Comparison of ENCODE assay signal across 18 cellular contexts in genomic region chr6:133114973-133115372, GRCh38.
DNase-seq lines count a peak whose midpoint lies in the region; ATAC-seq, FAIRE-seq and TF ChIP-seq lines count a peak whose summit lies in the region.
"Had no signal": no experiment of that assay in that cellular context is flagged by ENCODE, and none has a peak within 500 bp of the region (broad histone marks: within the 10 kb centered on the region; RNA-seq: fewer than 3 reads in every experiment).

No MANE protein-coding gene starts in this region.

- H3K36me3 ChIP-seq in IMR-90 (ENCODE audit: control insufficient read depth, insufficient read depth, low read length) = no peaks in the 10 kb centered on the region
- no peaks in the 10 kb centered on the region for H3K36me3 ChIP-seq in bronchial epithelial cell (ENCODE audit: control insufficient read depth, insufficient read depth, low read length)
- H3K36me3 ChIP-seq in esophagus squamous epithelium = no peaks in the 10 kb centered on the region
- no peaks in the 10 kb centered on the region for H3K36me3 ChIP-seq in small intestine (ENCODE audit: control insufficient read depth in 2 of 2, insufficient read depth in 2 of 2, low read length in 2 of 2)
- H3K36me3 ChIP-seq: SJSA1 had no signal

- no peak overlapping the region for H3K9ac ChIP-seq in IMR-90 (ENCODE audit: low read depth, low read length)

- H2AK5ac ChIP-seq in IMR-90 (ENCODE audit: low read depth, low read length) = no peak overlapping the region

- no peak overlapping the region for H2AFZ ChIP-seq in IMR-90 (replicated peaks; ENCODE audit: low read length, poor library complexity)

- TF ChIP-seq RAD21 in IMR-90 (IDR thresholded peaks at IDR 0.05; ENCODE audit: low read length) = no peak

- no peaks in the 10 kb centered on the region for H3K79me1 ChIP-seq in IMR-90 (ENCODE audit: low read depth in 1 of 2, low read length in 2 of 2)

- H4K20me1 ChIP-seq in IMR-90 (ENCODE audit: insufficient read depth, low read length) = no peaks in the 10 kb centered on the region

- no peak overlapping the region for H3K4me3 ChIP-seq in IMR-90 (ENCODE audit: insufficient read depth, low read depth, low read length)
- H3K4me3 ChIP-seq in bronchial epithelial cell (ENCODE audit: low read depth, low read length) = no peak overlapping the region
- H3K4me3 ChIP-seq in esophagus squamous epithelium = no peak overlapping the region
- no peak overlapping the region for H3K4me3 ChIP-seq in small intestine (ENCODE audit: low read depth in 1 of 2, low read length in 2 of 2)
- H3K4me3 ChIP-seq: SJSA1 had no signal

- H3K27me3 ChIP-seq in IMR-90 (ENCODE audit: control insufficient read depth, insufficient read depth, low read length) (no peaks in the 10 kb centered on the region), bronchial epithelial cell (ENCODE audit: control insufficient read depth, insufficient read depth, low read length) (no peaks in the 10 kb centered on the region), esophagus squamous epithelium (no peaks in the 10 kb centered on the region), small intestine (ENCODE audit: control insufficient read depth in 2 of 2, insufficient read depth in 2 of 2, low read length in 2 of 2) (no peaks in the 10 kb centered on the region)
- H3K27me3 ChIP-seq: SJSA1 had no signal

- H3K4me1 ChIP-seq in IMR-90 (ENCODE audit: control insufficient read depth, insufficient read depth, low read length) (no peaks in the 10 kb centered on the region), esophagus squamous epithelium (no peaks in the 10 kb centered on the region), small intestine (ENCODE audit: control insufficient read depth in 2 of 2, insufficient read depth in 1 of 2, low read depth in 1 of 2, low read length in 1 of 2) (no peaks in the 10 kb centered on the region)
- H3K4me1 ChIP-seq: SJSA1 had no signal

- no peak overlapping the region for H2BK120ac ChIP-seq in IMR-90 (ENCODE audit: low read depth, low read length)

- no peak overlapping the region for H3K23ac ChIP-seq in IMR-90 (ENCODE audit: low read depth, low read length)

- CTCF ChIA-PET in IMR-90 (lab: Yijun Ruan, JAX) = no interaction called here

- in situ Hi-C loops in IMR-90 (cut with MboI; ENCODE audit: low sequenced_read_pairs) = no loop called here

- no peak overlapping the region for H3K4ac ChIP-seq in IMR-90 (ENCODE audit: low read depth, low read length)

- no peak overlapping the region for H2BK15ac ChIP-seq in IMR-90 (ENCODE audit: low read depth, low read length)

- FAIRE-seq in bronchial epithelial cell (lab: Jason Lieb, UNC) (no peak), small intestine (lab: Jason Lieb, UNC) (no peak)
- FAIRE-seq: HTR-8/SVneo had no signal

- H3K9me3 ChIP-seq in IMR-90 (ENCODE audit: control insufficient read depth, insufficient read depth, low read length) (no peaks in the 10 kb centered on the region; the same call in none of the 2 replicates), esophagus squamous epithelium (no peaks in the 10 kb centered on the region), small intestine (ENCODE audit: control insufficient read depth, low read depth) (no peaks in the 10 kb centered on the region)
- H3K9me3 ChIP-seq: SJSA1 had no signal

- no peak overlapping the region for H4K5ac ChIP-seq in IMR-90 (ENCODE audit: low read depth, low read length)

- no peak overlapping the region for H4K91ac ChIP-seq in IMR-90 (ENCODE audit: insufficient read depth, low read depth, low read length)

- DNase-seq in IMR-90 (peak; percentile 18), bronchial epithelial cell (ENCODE audit: low read depth) (peak; percentile 83), left kidney (ENCODE audit: low read depth, low spot score) (peak; percentile 13), mucosa of gallbladder (ENCODE audit: low spot score) (no peak), esophagus squamous epithelium (lab: John Stamatoyannopoulos, UW) (no peak), small intestine (no peak)
- DNase-seq: DMS153, EL, H7, NCI-H1105, NCI-H187 treated with DMSO at 0.1 percent for 48 hours, NCI-H510A, RPMI8226, SW 1271 had no signal

- TF ChIP-seq CTCF in IMR-90 (conservative IDR thresholded peaks at IDR 0.05; ENCODE audit: low read depth, low read length) = no peak
- no peak for TF ChIP-seq CTCF in bronchial epithelial cell (IDR thresholded peaks at IDR 0.05; ENCODE audit: insufficient read depth, low read length, severe bottlenecking)
- no peak for TF ChIP-seq CTCF in esophagus squamous epithelium (IDR thresholded peaks at IDR 0.05)

- POLR2A ChIA-PET in IMR-90 (lab: Charles Lee; ENCODE audit: unreplicated experiment) = no interaction called here

- H3K14ac ChIP-seq in IMR-90 (replicated peaks; ENCODE audit: low read depth, low read length) = no peak overlapping the region

- no peak overlapping the region for H4K8ac ChIP-seq in IMR-90 (ENCODE audit: low read depth in 2 of 2, low read length in 2 of 2)

- no peak overlapping the region for H2AK9ac ChIP-seq in IMR-90 (replicated peaks; ENCODE audit: low read depth, low read length, poor library complexity)

- H3K9me1 ChIP-seq in IMR-90 (ENCODE audit: insufficient read depth, low read length) = no peaks in the 10 kb centered on the region

- H3K56ac ChIP-seq in IMR-90 (ENCODE audit: extremely low read depth, insufficient read depth, low read length) = no peak overlapping the region

- intact Hi-C loops in IMR-90 (cut with micrococcal nuclease) (no loop called here), esophagus squamous epithelium (cut with DNase I) (no loop called here)

- no peak overlapping the region for H3K18ac ChIP-seq in IMR-90 (ENCODE audit: low read depth, low read length)

- H3K27ac ChIP-seq in IMR-90 (ENCODE audit: insufficient read depth, low read length) (no peak overlapping the region), esophagus squamous epithelium (no peak overlapping the region), small intestine (ENCODE audit: low read depth in 1 of 2, low read length in 1 of 2) (no peak overlapping the region)
- H3K27ac ChIP-seq: SJSA1 had no signal

- H2BK5ac ChIP-seq in IMR-90 (ENCODE audit: low read depth, low read length, poor library complexity, severe bottlenecking) = no peak overlapping the region

- TF ChIP-seq POLR2A in IMR-90 (IDR thresholded peaks at IDR 0.05; ENCODE audit: low read depth, low read length) = no peak
- no peak for TF ChIP-seq POLR2A in esophagus squamous epithelium (IDR thresholded peaks at IDR 0.05)

- no peak overlapping the region for H2BK20ac ChIP-seq in IMR-90 (ENCODE audit: low read depth, low read length)

- no peak overlapping the region for H3K4me2 ChIP-seq in IMR-90 (ENCODE audit: low read depth, low read length)

- no CpG with 5 or more reads among the region's 1 CpG for WGBS in IMR-90 (ENCODE audit: extremely low coverage in 2 of 2, insufficient read length in 1 of 2), 2 experiments
- WGBS in esophagus squamous epithelium, 2 donors = 60 to 81% methylated on average over 1 of the region's 1 CpG
- WGBS in small intestine, 3 donors = 73 to 90% (median 80%) methylated on average over 1 of the region's 1 CpG

- BruUV-seq in IMR-90 (replicated peaks; lab: Mats Ljungman, UMichigan) = no TSS peak

- ATAC-seq in GM18867 (IDR thresholded peaks at IDR 0.05; ENCODE audit: unreplicated experiment) = peak; percentile 65
- ATAC-seq in IMR-90 (ENCODE audit: low read depth) = no peak
- no peak for ATAC-seq in HG02973 (IDR thresholded peaks at IDR 0.05; ENCODE audit: unreplicated experiment)

- dilution Hi-C loops in IMR-90 (cut with HindIII; ENCODE audit: low sequenced_read_pairs, unreplicated experiment) = no loop called here

TF ChIP-seq in IMR-90, 13 proteins besides CTCF, POLR2A, EP300 and RAD21:
- TF ChIP-seq FOS (IDR thresholded peaks at IDR 0.05; ENCODE audit: low read depth, low read length) = no peak
- no peak for TF ChIP-seq RFX5 (IDR thresholded peaks at IDR 0.05; ENCODE audit: low read depth, low read length)
- TF ChIP-seq CEBPB (IDR thresholded peaks at IDR 0.05; ENCODE audit: low read depth, low read length) = no peak
- no peak for TF ChIP-seq USF2 (IDR thresholded peaks at IDR 0.05; ENCODE audit: low read depth, low read length)
- TF ChIP-seq MAFK (IDR thresholded peaks at IDR 0.05; ENCODE audit: low read depth, low read length) = no peak
- TF ChIP-seq MXI1 (IDR thresholded peaks at IDR 0.05; ENCODE audit: borderline replicate concordance, low read depth, low read length) = no peak
- no peak for TF ChIP-seq CHD1 (IDR thresholded peaks at IDR 0.05; ENCODE audit: low read depth, low read length)
- no peak for TF ChIP-seq SMC3 (IDR thresholded peaks at IDR 0.05; ENCODE audit: low read depth, low read length)
- no peak for TF ChIP-seq BHLHE40 (IDR thresholded peaks at IDR 0.05; ENCODE audit: low read depth, low read length)
- no peak for TF ChIP-seq ELK1 (IDR thresholded peaks at IDR 0.05; ENCODE audit: borderline replicate concordance, low read depth, low read length)
- TF ChIP-seq NFE2L2 (IDR thresholded peaks at IDR 0.05; ENCODE audit: low read depth, low read length) = no peak
- TF ChIP-seq RCOR1 (IDR thresholded peaks at IDR 0.05; ENCODE audit: insufficient replicate concordance, low read length) = no peak
- no peak for TF ChIP-seq MAZ (IDR thresholded peaks at IDR 0.05; ENCODE audit: borderline replicate concordance, low read depth, low read length)

Comparison
In these comparisons a context has a peak if more than half of its experiments do, and no peak if none do; other contexts are left out.
1. DNase-seq: peak in IMR-90 (single experiment), bronchial epithelial cell (single experiment) and left kidney (single experiment); none in mucosa of gallbladder (single experiment), esophagus squamous epithelium (single experiment) and small intestine (single experiment).